ENCODE assay signal across 19 cellular contexts in genomic region chr5:14063691-14064090, GRCh38.
A peak's percentile ranks its signal among the peaks of the same experiment; 100 is the strongest.
DNase-seq lines count a peak whose midpoint lies in the region; ATAC-seq and TF ChIP-seq lines count a peak whose summit lies in the region.
"Had no signal": no experiment of that assay in that cellular context is flagged by ENCODE, and none has a peak within 500 bp of the region (broad histone marks: within the 10 kb centered on the region; RNA-seq: fewer than 3 reads in every experiment).

No MANE protein-coding gene starts in this region.

- intact Hi-C loops in aorta (cut with DNase I) = no loop called here

- peaks cover 52% of the 10 kb centered on the region for H3K4me1 Mint-ChIP-seq in HFFc6 (ENCODE audit: low read depth)
- no peaks in the 10 kb centered on the region for H3K4me1 Mint-ChIP-seq in activated naive CD8-positive, alpha-beta T cell treated with anti-CD3 and anti-CD28 coated beads, Interleukin-2, amount 50 U/mL, for 24 hours
- H3K4me1 Mint-ChIP-seq: CD14-positive monocyte; CD4-positive, alpha-beta memory T cell had no signal

- TF ChIP-seq CTCF in AG10803 (conservative IDR thresholded peaks at IDR 0.05; ENCODE audit: low read length) (no peak), HFFc6 (IDR thresholded peaks at IDR 0.05) (no peak)

- peak overlapping the region; percentile 47; the same call in 1 of the 2 replicates for H3K27ac Mint-ChIP-seq in HFFc6
- no peak overlapping the region for H3K27ac Mint-ChIP-seq in activated naive CD8-positive, alpha-beta T cell treated with anti-CD3 and anti-CD28 coated beads, Interleukin-2, amount 50 U/mL, for 24 hours
- H3K27ac Mint-ChIP-seq: CD14-positive monocyte; CD4-positive, alpha-beta memory T cell; H9 had no signal

- H3K27ac ChIP-seq in aorta (ENCODE audit: low read depth in 1 of 2, low read length in 2 of 2) = no peak overlapping the region
- H3K27ac ChIP-seq: 22Rv1, A549, BLaER1, HL-60 had no signal

- H3K27me3 ChIP-seq in aorta (ENCODE audit: control insufficient read depth in 1 of 2, insufficient read depth in 2 of 2, low read length in 1 of 2) = no peaks in the 10 kb centered on the region
- H3K27me3 ChIP-seq: BLaER1 had no signal

- no peak overlapping the region for H3K4me3 Mint-ChIP-seq in HFFc6
- H3K4me3 Mint-ChIP-seq in activated naive CD8-positive, alpha-beta T cell treated with anti-CD3 and anti-CD28 coated beads, Interleukin-2, amount 50 U/mL, for 24 hours = no peak overlapping the region
- H3K4me3 Mint-ChIP-seq: CD14-positive monocyte; CD4-positive, alpha-beta memory T cell; H9 had no signal

- H3K4me3 ChIP-seq in AG10803 (ENCODE audit: low read length) = no peak overlapping the region
- H3K4me3 ChIP-seq in aorta (ENCODE audit: low read length in 2 of 2) = no peak overlapping the region
- H3K4me3 ChIP-seq: A549, BLaER1, GM12878, K562 had no signal

- peaks cover 2% of the 10 kb centered on the region for H3K27me3 Mint-ChIP-seq in HFFc6 (ENCODE audit: insufficient read depth)
- H3K27me3 Mint-ChIP-seq in activated naive CD8-positive, alpha-beta T cell treated with anti-CD3 and anti-CD28 coated beads, Interleukin-2, amount 50 U/mL, for 24 hours = no peaks in the 10 kb centered on the region
- H3K27me3 Mint-ChIP-seq: CD4-positive, alpha-beta memory T cell had no signal

- no peaks in the 10 kb centered on the region; the same call in 1 of the 2 replicates for H3K9me3 Mint-ChIP-seq in HFFc6
- H3K9me3 Mint-ChIP-seq in activated naive CD8-positive, alpha-beta T cell treated with anti-CD3 and anti-CD28 coated beads, Interleukin-2, amount 50 U/mL, for 24 hours = peaks cover 4% of the 10 kb centered on the region

- WGBS in aorta, 2 donors = 86 to 93% methylated on average over 1 of the region's 1 CpG

- no peaks in the 10 kb centered on the region for H3K4me1 ChIP-seq in aorta (ENCODE audit: control insufficient read depth in 1 of 2, insufficient read depth in 2 of 2, low read length in 2 of 2)
- H3K4me1 ChIP-seq: A549, BLaER1 had no signal

- H3K36me3 Mint-ChIP-seq in HFFc6 (ENCODE audit: low read depth) = peaks cover 8% of the 10 kb centered on the region
- H3K36me3 Mint-ChIP-seq in activated naive CD8-positive, alpha-beta T cell treated with anti-CD3 and anti-CD28 coated beads, Interleukin-2, amount 50 U/mL, for 24 hours (ENCODE audit: low read depth) = no peaks in the 10 kb centered on the region
- H3K36me3 Mint-ChIP-seq: CD14-positive monocyte; CD4-positive, alpha-beta memory T cell had no signal

- no peaks in the 10 kb centered on the region for H3K36me3 ChIP-seq in aorta (ENCODE audit: control insufficient read depth in 1 of 2, insufficient read depth in 2 of 2, low read length in 1 of 2)
- H3K36me3 ChIP-seq: BLaER1 had no signal

- DNase-seq in AG10803 (ENCODE audit: low read depth) (peak; percentile 67), HFFc6 (no peak), astrocyte of the hippocampus (ENCODE audit: low read depth, low spot score) (peak; percentile 58), myocyte (ENCODE audit: low read depth) (peak; percentile 31), aorta (no peak)
- no peak for DNase-seq in NK-92 treated with Interleukin-12 subunit alpha and Interleukin-12 subunit beta, amount 100 ng/mL, for 24 hours (lab: John Stamatoyannopoulos, UW)
- DNase-seq in activated naive CD8-positive, alpha-beta T cell treated with anti-CD3 and anti-CD28 coated beads, Interleukin-2, amount 50 U/mL, for 24 hours = no peak
- DNase-seq: CD4-positive, alpha-beta memory T cell; DMS153; DMS79; H9 had no signal

- ATAC-seq in HG02759 (IDR thresholded peaks at IDR 0.05; ENCODE audit: unreplicated experiment) = no peak
- no peak for ATAC-seq in aorta (ENCODE audit: low FRiP score)
- ATAC-seq in activated naive CD8-positive, alpha-beta T cell treated with anti-CD3 and anti-CD28 coated beads, Interleukin-2, amount 50 U/mL, for 24 hours = no peak
- ATAC-seq: A549, GM12878, K562 had no signal

- peaks cover 1% of the 10 kb centered on the region for H3K9me3 ChIP-seq in aorta (ENCODE audit: control insufficient read depth, low read length)
- H3K9me3 ChIP-seq: BLaER1 had no signal

Comparison
In these comparisons a context has a peak if more than half of its experiments do, and no peak if none do; other contexts are left out.
1. DNase-seq: peak in AG10803 (single experiment), astrocyte of the hippocampus (single experiment) and myocyte (single experiment); none in HFFc6 (single experiment), NK-92 treated with Interleukin-12 subunit alpha and Interleukin-12 subunit beta, amount 100 ng/mL, for 24 hours (single experiment), aorta (0 of 2) and activated naive CD8-positive, alpha-beta T cell treated with anti-CD3 and anti-CD28 coated beads, Interleukin-2, amount 50 U/mL, for 24 hours (single experiment).